Comparison of ENCODE assay signal across 1 cellular context in the genomic region with DNA sequence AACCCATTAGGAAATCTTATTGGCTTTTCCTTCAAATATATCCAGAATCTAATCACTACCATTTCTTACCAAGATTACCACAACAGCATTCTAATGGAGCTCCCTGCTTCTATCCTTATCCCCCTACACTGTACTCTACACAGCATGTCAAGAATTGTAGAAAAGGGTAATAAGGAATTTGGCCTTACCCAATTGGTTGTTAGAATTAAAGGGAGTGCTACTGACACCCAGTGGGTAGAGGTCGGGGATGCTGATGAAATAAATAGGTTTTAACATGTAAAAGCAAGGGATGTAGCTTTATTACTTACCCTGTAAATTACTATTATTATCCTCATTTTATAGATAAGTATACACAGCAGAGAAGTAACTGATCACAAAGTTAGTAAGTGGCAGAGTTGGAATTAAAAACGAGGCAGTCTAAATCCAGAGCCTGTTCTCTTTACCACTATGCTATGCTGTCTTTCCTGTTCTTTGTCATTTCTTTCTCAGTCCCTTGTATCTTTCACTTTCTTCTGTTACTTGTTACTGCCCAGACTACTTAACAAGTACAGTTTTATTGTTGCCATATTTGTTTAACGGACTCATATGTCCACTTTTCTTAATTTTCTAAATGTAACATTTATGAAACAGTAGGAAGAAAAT.
TF ChIP-seq lines count a peak whose summit lies in the region.

No MANE protein-coding gene starts in this region.

TF ChIP-seq in K562, 482 proteins besides CTCF, POLR2A, EP300 and RAD21:
- TF ChIP-seq CTBP1 (IDR thresholded peaks at IDR 0.05; ENCODE audit: borderline replicate concordance) (no peak), HMGN3 (IDR thresholded peaks at IDR 0.05; ENCODE audit: borderline replicate concordance, extremely low read depth, insufficient read length, low read depth, low read length) (no peak), FOXJ3 (CRISPR knock-in tag; IDR thresholded peaks at IDR 0.05) (no peak), PHF8 (IDR thresholded peaks at IDR 0.05; ENCODE audit: borderline replicate concordance, low read length) (no peak), CHAMP1 (IDR thresholded peaks at IDR 0.05) (no peak), SMAD3 (CRISPR knock-in tag; conservative IDR thresholded peaks at IDR 0.05) (no peak), MYC (IDR thresholded peaks at IDR 0.05; ENCODE audit: low read depth, low read length) (no peak), MYC (CRISPR knock-in tag; IDR thresholded peaks at IDR 0.05; ENCODE audit: borderline replicate concordance, low read depth) (no peak), CREBBP (IDR thresholded peaks at IDR 0.05; ENCODE audit: low read depth, low read length) (no peak), FUS (optimal IDR thresholded peaks at IDR 0.05; ENCODE audit: low read depth, low read length) (no peak), RBFOX2 (IDR thresholded peaks at IDR 0.05; ENCODE audit: low read depth, low read length) (no peak), FOXP4 (CRISPR knock-in tag; IDR thresholded peaks at IDR 0.05; ENCODE audit: borderline replicate concordance) (no peak), BACH1 (tag; IDR thresholded peaks at IDR 0.05) (no peak), ZNF507 (tag; conservative IDR thresholded peaks at IDR 0.05) (no peak), ZNF766 (CRISPR knock-in tag; conservative IDR thresholded peaks at IDR 0.05) (no peak), PHF21A (IDR thresholded peaks at IDR 0.05; ENCODE audit: borderline replicate concordance, low read depth) (no peak), DLX4 (CRISPR knock-in tag; IDR thresholded peaks at IDR 0.05) (no peak), ZNF436 (CRISPR knock-in tag; IDR thresholded peaks at IDR 0.05) (no peak)
- TF ChIP-seq, protein P1, sequence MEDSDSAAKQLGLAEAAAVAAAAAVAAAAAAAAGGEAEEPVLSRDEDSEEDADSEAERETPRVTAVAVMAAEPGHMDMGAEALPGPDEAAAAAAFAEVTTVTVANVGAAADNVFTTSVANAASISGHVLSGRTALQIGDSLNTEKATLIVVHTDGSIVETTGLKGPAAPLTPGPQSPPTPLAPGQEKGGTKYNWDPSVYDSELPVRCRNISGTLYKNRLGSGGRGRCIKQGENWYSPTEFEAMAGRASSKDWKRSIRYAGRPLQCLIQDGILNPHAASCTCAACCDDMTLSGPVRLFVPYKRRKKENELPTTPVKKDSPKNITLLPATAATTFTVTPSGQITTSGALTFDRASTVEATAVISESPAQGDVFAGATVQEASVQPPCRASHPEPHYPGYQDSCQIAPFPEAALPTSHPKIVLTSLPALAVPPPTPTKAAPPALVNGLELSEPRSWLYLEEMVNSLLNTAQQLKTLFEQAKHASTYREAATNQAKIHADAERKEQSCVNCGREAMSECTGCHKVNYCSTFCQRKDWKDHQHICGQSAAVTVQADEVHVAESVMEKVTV (CRISPR knock-in tag; IDR thresholded peaks at IDR 0.05) = no peak
- TF ChIP-seq, protein P2, sequence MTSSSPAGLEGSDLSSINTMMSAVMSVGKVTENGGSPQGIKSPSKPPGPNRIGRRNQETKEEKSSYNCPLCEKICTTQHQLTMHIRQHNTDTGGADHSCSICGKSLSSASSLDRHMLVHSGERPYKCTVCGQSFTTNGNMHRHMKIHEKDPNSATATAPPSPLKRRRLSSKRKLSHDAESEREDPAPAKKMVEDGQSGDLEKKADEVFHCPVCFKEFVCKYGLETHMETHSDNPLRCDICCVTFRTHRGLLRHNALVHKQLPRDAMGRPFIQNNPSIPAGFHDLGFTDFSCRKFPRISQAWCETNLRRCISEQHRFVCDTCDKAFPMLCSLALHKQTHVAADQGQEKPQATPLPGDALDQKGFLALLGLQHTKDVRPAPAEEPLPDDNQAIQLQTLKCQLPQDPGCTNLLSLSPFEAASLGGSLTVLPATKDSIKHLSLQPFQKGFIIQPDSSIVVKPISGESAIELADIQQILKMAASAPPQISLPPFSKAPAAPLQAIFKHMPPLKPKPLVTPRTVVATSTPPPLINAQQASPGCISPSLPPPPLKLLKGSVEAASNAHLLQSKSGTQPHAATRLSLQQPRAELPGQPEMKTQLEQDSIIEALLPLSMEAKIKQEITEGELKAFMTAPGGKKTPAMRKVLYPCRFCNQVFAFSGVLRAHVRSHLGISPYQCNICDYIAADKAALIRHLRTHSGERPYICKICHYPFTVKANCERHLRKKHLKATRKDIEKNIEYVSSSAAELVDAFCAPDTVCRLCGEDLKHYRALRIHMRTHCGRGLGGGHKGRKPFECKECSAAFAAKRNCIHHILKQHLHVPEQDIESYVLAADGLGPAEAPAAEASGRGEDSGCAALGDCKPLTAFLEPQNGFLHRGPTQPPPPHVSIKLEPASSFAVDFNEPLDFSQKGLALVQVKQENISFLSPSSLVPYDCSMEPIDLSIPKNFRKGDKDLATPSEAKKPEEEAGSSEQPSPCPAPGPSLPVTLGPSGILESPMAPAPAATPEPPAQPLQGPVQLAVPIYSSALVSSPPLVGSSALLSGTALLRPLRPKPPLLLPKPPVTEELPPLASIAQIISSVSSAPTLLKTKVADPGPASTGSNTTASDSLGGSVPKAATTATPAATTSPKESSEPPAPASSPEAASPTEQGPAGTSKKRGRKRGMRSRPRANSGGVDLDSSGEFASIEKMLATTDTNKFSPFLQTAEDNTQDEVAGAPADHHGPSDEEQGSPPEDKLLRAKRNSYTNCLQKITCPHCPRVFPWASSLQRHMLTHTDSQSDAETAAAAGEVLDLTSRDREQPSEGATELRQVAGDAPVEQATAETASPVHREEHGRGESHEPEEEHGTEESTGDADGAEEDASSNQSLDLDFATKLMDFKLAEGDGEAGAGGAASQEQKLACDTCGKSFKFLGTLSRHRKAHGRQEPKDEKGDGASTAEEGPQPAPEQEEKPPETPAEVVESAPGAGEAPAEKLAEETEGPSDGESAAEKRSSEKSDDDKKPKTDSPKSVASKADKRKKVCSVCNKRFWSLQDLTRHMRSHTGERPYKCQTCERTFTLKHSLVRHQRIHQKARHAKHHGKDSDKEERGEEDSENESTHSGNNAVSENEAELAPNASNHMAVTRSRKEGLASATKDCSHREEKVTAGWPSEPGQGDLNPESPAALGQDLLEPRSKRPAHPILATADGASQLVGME (CRISPR knock-in tag; IDR thresholded peaks at IDR 0.05) = no peak
TF ChIP-seq in K562: peak in this region for 0.
